In the genomic region with DNA sequence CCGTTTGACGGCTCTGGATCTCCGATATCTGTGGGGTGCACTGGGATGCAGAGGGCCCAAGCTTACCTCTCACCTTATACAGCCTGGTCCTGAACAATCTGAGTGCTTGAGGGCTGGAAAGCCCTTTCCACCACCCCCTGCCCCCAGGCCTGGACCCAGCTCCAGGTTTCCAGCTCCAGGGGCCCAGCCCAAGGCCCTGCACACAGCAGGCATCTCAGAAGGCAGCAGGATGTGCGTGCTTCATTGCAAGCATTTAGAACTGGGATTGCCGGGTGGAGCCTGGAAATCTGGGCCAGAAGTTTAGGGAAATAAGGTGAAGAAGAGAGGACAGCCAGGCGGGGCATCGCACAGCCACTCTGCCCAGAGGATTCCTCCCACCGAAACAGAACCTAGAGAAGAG, we compare ENCODE assay signal across 7 cellular contexts. TPM values are rescaled to one million over a fixed set of nuclear protein-coding genes. Genes with fewer than 3 reads are reported as not detected.
"Had no signal": no experiment of that assay in that cellular context is flagged by ENCODE, and none has a peak within 500 bp of the region (broad histone marks: within the 10 kb centered on the region; RNA-seq: fewer than 3 reads in every experiment).

No MANE protein-coding gene starts in this region.

- H3K4me3 Mint-ChIP-seq: GM23338, H9, HFFc6 had no signal

- DNase-seq: H9, HCEC 1CT, HFFc6, IMR-90, KG1 had no signal

- ATAC-seq: GM23338, K562 had no signal

- H3K9me3 Mint-ChIP-seq: GM23338, H9, HFFc6 had no signal

- H2AFZ ChIP-seq: GM23338 had no signal

- H3K27ac Mint-ChIP-seq: GM23338, H9, HFFc6 had no signal

- H3K4me2 ChIP-seq: GM23338 had no signal

- H3K4me3 ChIP-seq: GM23338, K562 had no signal

RNA-seq across cellular contexts. Expression of a gene that starts 25.6 kb away (rescaled TPM):
- total RNA-seq: IMR-90 had no signal
- polyA plus RNA-seq: IMR-90 had no signal

RNA-seq across cellular contexts. Expression of a gene that starts 59.1 kb away (rescaled TPM):
- total RNA-seq: IMR-90 had no signal
